In the genomic region with DNA sequence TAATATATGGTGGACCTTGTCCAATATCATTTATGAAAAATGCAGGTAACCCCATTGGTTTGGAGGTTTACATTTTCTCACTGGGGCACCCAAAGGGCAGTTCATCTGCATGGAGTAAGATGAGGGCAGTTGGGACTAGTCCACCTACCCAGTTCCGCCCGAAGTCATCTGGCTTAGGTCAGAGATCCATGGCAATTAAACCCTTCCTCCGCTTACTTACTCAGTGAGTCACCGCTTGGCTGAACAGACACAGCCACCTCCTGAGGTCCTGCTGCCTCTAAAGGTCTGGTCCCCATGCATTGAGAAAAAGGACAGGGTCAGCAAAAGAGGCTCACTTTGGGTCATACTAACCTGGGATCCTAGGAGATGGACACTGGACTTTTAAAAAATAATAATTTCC, we compare ENCODE assay signal across 15 cellular contexts.
DNase-seq lines count a peak whose midpoint lies in the region; ATAC-seq and TF ChIP-seq lines count a peak whose summit lies in the region.
"Had no signal": no experiment of that assay in that cellular context is flagged by ENCODE, and none has a peak within 500 bp of the region (broad histone marks: within the 10 kb centered on the region; RNA-seq: fewer than 3 reads in every experiment).

No MANE protein-coding gene starts in this region.

- TF ChIP-seq POLR2A in IMR-90 (IDR thresholded peaks at IDR 0.05; ENCODE audit: low read depth, low read length): no peak
- no peak for TF ChIP-seq POLR2A in breast epithelium (IDR thresholded peaks at IDR 0.05)

- H3K79me1 ChIP-seq in IMR-90 (ENCODE audit: low read depth in 1 of 2, low read length in 2 of 2): no peaks in the 10 kb centered on the region

- WGBS in IMR-90 (ENCODE audit: extremely low coverage in 2 of 2, insufficient read length in 1 of 2), 2 experiments: no CpG with 5 or more reads among the region's 4 CpGs

- no peak for ATAC-seq in IMR-90 (ENCODE audit: low read depth)
- no peak for ATAC-seq in HG02623 (IDR thresholded peaks at IDR 0.05; ENCODE audit: unreplicated experiment)
- ATAC-seq: activated T-cell treated with anti-CD3 and anti-CD28 coated beads, Interleukin-2, amount 50 U/mL, for 72 hours; stimulated activated naive CD8-positive, alpha-beta T cell treated with anti-CD3 and anti-CD28 coated beads, Interleukin-15, amount 100 ng/mL, for 72 hours had no signal

- POLR2A ChIA-PET in IMR-90 (lab: Charles Lee; ENCODE audit: unreplicated experiment): no interaction called here

- no peaks in the 10 kb centered on the region for H3K9me1 ChIP-seq in IMR-90 (ENCODE audit: insufficient read depth, low read length)

- no peak overlapping the region for H2BK5ac ChIP-seq in IMR-90 (ENCODE audit: low read depth, low read length, poor library complexity, severe bottlenecking)

- H3K14ac ChIP-seq in IMR-90 (replicated peaks; ENCODE audit: low read depth, low read length): no peak overlapping the region

- no peak overlapping the region for H2AK9ac ChIP-seq in IMR-90 (replicated peaks; ENCODE audit: low read depth, low read length, poor library complexity)

- H3K56ac ChIP-seq in IMR-90 (ENCODE audit: extremely low read depth, insufficient read depth, low read length): no peak overlapping the region

- DNase-seq in AG10803 (ENCODE audit: low read depth) (peak; percentile 6), IMR-90 (peak; percentile 16), breast epithelium (ENCODE audit: low spot score in 2 of 2) (peak; percentile 18 to 56), iPS-NIHi7 (ENCODE audit: extremely low spot score) (peak; percentile 14), NOMO-1 treated with dmso at 0.1 percent for 144 hours (lab: John Stamatoyannopoulos, UW; ENCODE audit: unreplicated experiment) (no peak), ACHN (no peak)
- no peak for DNase-seq in stimulated activated CD4-positive, alpha-beta T cell treated with anti-CD3 and anti-CD28 coated beads, Interleukin-4, amount 100 ng/mL, for 1 hour
- DNase-seq: activated CD4-positive, alpha-beta memory T cell treated with anti-CD3 and anti-CD28 coated beads for 36 hours; activated T-cell treated with anti-CD3 and anti-CD28 coated beads, Interleukin-2, amount 50 U/mL, for 72 hours; CD4-positive, CD25-positive, alpha-beta regulatory T cell; NCI-H1694 treated with DMSO at 0.1 percent for 48 hours; NCI-H446 treated with DMSO at 0.1 percent for 48 hours; stimulated activated naive CD8-positive, alpha-beta T cell treated with anti-CD3 and anti-CD28 coated beads, Interleukin-15, amount 100 ng/mL, for 72 hours had no signal

- H3K4ac ChIP-seq in IMR-90 (ENCODE audit: low read depth, low read length): no peak overlapping the region

- H4K91ac ChIP-seq in IMR-90 (ENCODE audit: insufficient read depth, low read depth, low read length): no peak overlapping the region

- dilution Hi-C loops in IMR-90 (cut with HindIII; ENCODE audit: low sequenced_read_pairs, unreplicated experiment): no loop called here

- H3K27ac ChIP-seq in IMR-90 (ENCODE audit: insufficient read depth, low read length): no peak overlapping the region
- no peak overlapping the region for H3K27ac ChIP-seq in breast epithelium
- H3K27ac ChIP-seq: neural progenitor cell had no signal

- no peak overlapping the region for H2BK15ac ChIP-seq in IMR-90 (ENCODE audit: low read depth, low read length)

- H3K27me3 ChIP-seq in IMR-90 (ENCODE audit: control insufficient read depth, insufficient read depth, low read length) (no peaks in the 10 kb centered on the region), breast epithelium (no peaks in the 10 kb centered on the region)
- H3K27me3 ChIP-seq: neural progenitor cell had no signal

- H2AFZ ChIP-seq in IMR-90 (replicated peaks; ENCODE audit: low read length, poor library complexity): no peak overlapping the region
- H2AFZ ChIP-seq: neural progenitor cell had no signal

- TF ChIP-seq RAD21 in IMR-90 (IDR thresholded peaks at IDR 0.05; ENCODE audit: low read length): no peak

- BruUV-seq in IMR-90 (replicated peaks; lab: Mats Ljungman, UMichigan): no TSS peak

- H3K4me1 ChIP-seq in IMR-90 (ENCODE audit: control insufficient read depth, insufficient read depth, low read length) (peaks cover 2% of the 10 kb centered on the region; the same call in 1 of the 2 replicates), breast epithelium (no peaks in the 10 kb centered on the region)
- H3K4me1 ChIP-seq: neural progenitor cell had no signal

- H4K20me1 ChIP-seq in IMR-90 (ENCODE audit: insufficient read depth, low read length): no peaks in the 10 kb centered on the region

- H3K9ac ChIP-seq in IMR-90 (ENCODE audit: low read depth, low read length): no peak overlapping the region
- H3K9ac ChIP-seq: neural progenitor cell had no signal

- intact Hi-C loops in IMR-90 (cut with micrococcal nuclease): no loop called here
- intact Hi-C loops in breast epithelium (cut with DNase I; ENCODE audit: low total_unique reads): no loop called here

- in situ Hi-C loops in IMR-90 (cut with MboI; ENCODE audit: low sequenced_read_pairs) (no loop called here), ACHN (cut with HindIII; ENCODE audit: low pct_ligation_motif_present, low pct_unique_long_range_greater_than_20kb, low sequenced_read_pairs) (no loop called here)

- CTCF ChIA-PET in IMR-90 (lab: Yijun Ruan, JAX): interaction anchor here (0.7 kb wide), 1 partner anchor 9 kb away, joined by 3 read pairs; no protein-coding TSS in a partner anchor

- no peak overlapping the region for H3K23ac ChIP-seq in IMR-90 (ENCODE audit: low read depth, low read length)

- H3K9me3 ChIP-seq in IMR-90 (ENCODE audit: control insufficient read depth, insufficient read depth, low read length) (no peaks in the 10 kb centered on the region), breast epithelium (no peaks in the 10 kb centered on the region)

- no peak overlapping the region; the same call in 1 of the 2 replicates for H3K18ac ChIP-seq in IMR-90 (ENCODE audit: low read depth, low read length)

- no peak overlapping the region for H2AK5ac ChIP-seq in IMR-90 (ENCODE audit: low read depth, low read length)

- no peak overlapping the region for H4K8ac ChIP-seq in IMR-90 (ENCODE audit: low read depth in 2 of 2, low read length in 2 of 2)

- H3K4me2 ChIP-seq in IMR-90 (ENCODE audit: low read depth, low read length): no peak overlapping the region
- H3K4me2 ChIP-seq: neural progenitor cell had no signal

- no peak overlapping the region for H2BK20ac ChIP-seq in IMR-90 (ENCODE audit: low read depth, low read length)

- H4K5ac ChIP-seq in IMR-90 (ENCODE audit: low read depth, low read length): no peak overlapping the region

- no peak for TF ChIP-seq CTCF in AG10803 (conservative IDR thresholded peaks at IDR 0.05; ENCODE audit: low read length)
- TF ChIP-seq CTCF in IMR-90 (conservative IDR thresholded peaks at IDR 0.05; ENCODE audit: low read depth, low read length): no peak
- no peak for TF ChIP-seq CTCF in breast epithelium (IDR thresholded peaks at IDR 0.05)

- H3K36me3 ChIP-seq in IMR-90 (ENCODE audit: control insufficient read depth, insufficient read depth, low read length): no peaks in the 10 kb centered on the region
- no peaks in the 10 kb centered on the region for H3K36me3 ChIP-seq in breast epithelium
- H3K36me3 ChIP-seq: neural progenitor cell had no signal

- H2BK120ac ChIP-seq in IMR-90 (ENCODE audit: low read depth, low read length): no peak overlapping the region

- H3K4me3 ChIP-seq in AG10803 (ENCODE audit: low read length) (no peak overlapping the region), IMR-90 (ENCODE audit: insufficient read depth, low read depth, low read length) (no peak overlapping the region), breast epithelium (no peak overlapping the region)
- H3K4me3 ChIP-seq: neural progenitor cell had no signal

TF ChIP-seq in IMR-90, 13 proteins besides CTCF, POLR2A, EP300 and RAD21:
- TF ChIP-seq SMC3 (IDR thresholded peaks at IDR 0.05; ENCODE audit: low read depth, low read length): no peak
- no peak for TF ChIP-seq MAZ (IDR thresholded peaks at IDR 0.05; ENCODE audit: borderline replicate concordance, low read depth, low read length)
- no peak for TF ChIP-seq FOS (IDR thresholded peaks at IDR 0.05; ENCODE audit: low read depth, low read length)
- TF ChIP-seq RFX5 (IDR thresholded peaks at IDR 0.05; ENCODE audit: low read depth, low read length): no peak
- no peak for TF ChIP-seq MXI1 (IDR thresholded peaks at IDR 0.05; ENCODE audit: borderline replicate concordance, low read depth, low read length)
TF ChIP-seq in IMR-90: peak in this region for 0.

Comparison
In these comparisons a context has a peak if more than half of its experiments do, and no peak if none do; other contexts are left out.
1. DNase-seq: peak in AG10803 (single experiment), IMR-90 (single experiment), breast epithelium (2 of 2) and iPS-NIHi7 (single experiment); none in NOMO-1 treated with dmso at 0.1 percent for 144 hours (single experiment), ACHN (single experiment) and stimulated activated CD4-positive, alpha-beta T cell treated with anti-CD3 and anti-CD28 coated beads, Interleukin-4, amount 100 ng/mL, for 1 hour (single experiment).